In genomic region chr12:121139301-121139700, GRCh38 we compare ENCODE assay signal across 29 cellular contexts.
"Had no signal": no experiment of that assay in that cellular context is flagged by ENCODE, and none has a peak within 500 bp of the region (broad histone marks: within the 10 kb centered on the region; RNA-seq: fewer than 3 reads in every experiment).

No MANE protein-coding gene starts in this region.

- DNase-seq: activated CD4-positive, alpha-beta memory T cell treated with anti-CD3 and anti-CD28 coated beads for 36 hours; activated CD4-positive, alpha-beta T cell treated with anti-CD3 and anti-CD28 coated beads, Interleukin-2, amount 10 ng/mL, durations not matched to agents 24 days and 14 days; activated CD4-positive, CD25-positive, alpha-beta regulatory T cell treated with anti-CD3 and anti-CD28 coated beads, Interleukin-2, amount 50 U/mL, for 72 hours; activated CD8-positive, alpha-beta memory T cell treated with anti-CD3 and anti-CD28 coated beads, Interleukin-2, amount 50 U/mL, for 4 hours; activated effector memory CD4-positive, alpha-beta T cell treated with anti-CD3 and anti-CD28 coated beads, Interleukin-2, amount 50 U/mL, for 16 hours; activated naive CD4-positive, alpha-beta T cell treated with anti-CD3 and anti-CD28 coated beads, Interleukin-2, amount 10 ng/mL, durations not matched to agents 7 days and 5 days; activated naive CD8-positive, alpha-beta T cell treated with anti-CD3 and anti-CD28 coated beads, Interleukin-2, amount 10 ng/mL, durations not matched to agents 7 days and 5 days; activated T-cell treated with anti-CD3 and anti-CD28 coated beads, Interleukin-2, amount 50 U/mL, for 1 hour; effector CD8-positive, alpha-beta T cell; glutamatergic neuron; kidney glomerular epithelial cell; lower lobe of right lung; mesendoderm; mucosa of descending colon; ovary; psoas muscle; right cardiac atrium; stimulated activated CD4-positive, alpha-beta T cell treated with anti-CD3 and anti-CD28 coated beads, Interleukin-15, amount 100 ng/mL, for 24 hours; stimulated activated CD4-positive, alpha-beta T cell treated with anti-CD3 and anti-CD28 coated beads, Interleukin-2, amount 100 ng/mL, for 24 hours; stimulated activated naive CD4-positive, alpha-beta T cell; T-helper 2 cell; testis; trophoblast cell had no signal

- H3K4me1 Mint-ChIP-seq: nephron had no signal

- H3K27ac ChIP-seq: epithelial cell of prostate, hepatocyte, lower lobe of right lung, neutrophil, ovary, psoas muscle, testis had no signal

- H3K27me3 Mint-ChIP-seq: activated CD4-positive, alpha-beta memory T cell treated with anti-CD3 and anti-CD28 coated beads for 36 hours; activated CD4-positive, alpha-beta T cell treated with anti-CD3 and anti-CD28 coated beads, Interleukin-2, amount 10 ng/mL, durations not matched to agents 24 days and 14 days; activated naive CD4-positive, alpha-beta T cell treated with anti-CD3 and anti-CD28 coated beads, Interleukin-2, amount 10 ng/mL, durations not matched to agents 7 days and 5 days; activated naive CD8-positive, alpha-beta T cell treated with anti-CD3 and anti-CD28 coated beads, Interleukin-2, amount 10 ng/mL, durations not matched to agents 7 days and 5 days had no signal

- H3K36me3 ChIP-seq: lower lobe of right lung, neutrophil, ovary had no signal

- H3K9me3 ChIP-seq: lower lobe of right lung, mucosa of descending colon, neutrophil, psoas muscle, testis had no signal

- H3K4me3 Mint-ChIP-seq: activated CD4-positive, alpha-beta memory T cell treated with anti-CD3 and anti-CD28 coated beads for 36 hours; activated CD4-positive, alpha-beta T cell treated with anti-CD3 and anti-CD28 coated beads, Interleukin-2, amount 10 ng/mL, durations not matched to agents 24 days and 14 days; activated naive CD4-positive, alpha-beta T cell treated with anti-CD3 and anti-CD28 coated beads, Interleukin-2, amount 10 ng/mL, durations not matched to agents 7 days and 5 days; activated naive CD8-positive, alpha-beta T cell treated with anti-CD3 and anti-CD28 coated beads, Interleukin-2, amount 10 ng/mL, durations not matched to agents 7 days and 5 days; activated T-helper 1 cell treated with anti-CD3 and anti-CD28 coated beads, Interleukin-12 subunit alpha, Interleukin-12 subunit beta, Interleukin-2, Interleukin-4 antibody, amounts not matched to agents 30 ng/mL and 10 ng/mL and 1 ng/mL, durations not matched to agents 14 hours and 24 hours and 36 hours; nephron had no signal

- H3K4me3 ChIP-seq: hepatocyte, lower lobe of right lung, mucosa of descending colon, ovary, psoas muscle had no signal

- H3K27me3 ChIP-seq: hepatocyte, neutrophil, ovary, testis had no signal

- H3K27ac Mint-ChIP-seq: activated CD4-positive, alpha-beta memory T cell treated with anti-CD3 and anti-CD28 coated beads for 36 hours; activated CD4-positive, alpha-beta T cell treated with anti-CD3 and anti-CD28 coated beads, Interleukin-2, amount 10 ng/mL, durations not matched to agents 24 days and 14 days; activated naive CD4-positive, alpha-beta T cell treated with anti-CD3 and anti-CD28 coated beads, Interleukin-2, amount 10 ng/mL, durations not matched to agents 7 days and 5 days; activated naive CD8-positive, alpha-beta T cell treated with anti-CD3 and anti-CD28 coated beads, Interleukin-2, amount 10 ng/mL, durations not matched to agents 7 days and 5 days; nephron had no signal

- H3K4me1 ChIP-seq: psoas muscle had no signal

- ATAC-seq: left lobe of liver, lower lobe of right lung, mucosa of descending colon, psoas muscle, right cardiac atrium had no signal
